Comparison of ENCODE assay signal across 8 cellular contexts in genomic region chr2:19955544-19956422, GRCh38.
DNase-seq lines count a peak whose midpoint lies in the region; ATAC-seq, FAIRE-seq and TF ChIP-seq lines count a peak whose summit lies in the region.

No MANE protein-coding gene starts in this region.

- peak; percentile 98 for FAIRE-seq in A204.1 (lab: Jason Lieb, UNC)
- FAIRE-seq in islet of Langerhans (lab: Jason Lieb, UNC): peak; percentile 94

- H3K4me3 ChIP-seq in cardiac fibroblast (replicated peaks in 1 of 2; ENCODE audit: low read depth in 2 of 2, low read length in 2 of 2): no peak overlapping the region

- DNase-seq in NCI-H1694 (lab: John Stamatoyannopoulos, UW) (peak; percentile 62), T-helper 9 cell (peak; percentile 10), cardiac fibroblast (ENCODE audit: low read depth in 2 of 2) (peak; percentile 85 to 88)
- peak; percentile 15 for DNase-seq in stimulated activated CD4-positive, alpha-beta T cell treated with anti-CD3 and anti-CD28 coated beads, Interleukin-2, amount 100 ng/mL, for 4 hours (ENCODE audit: low read depth)

- TF ChIP-seq CTCF in GM12874 (IDR thresholded peaks at IDR 0.05; ENCODE audit: insufficient read depth, low read depth, low read length): peak; percentile 67
- peak; percentile 85 for TF ChIP-seq CTCF in cardiac fibroblast (IDR thresholded peaks at IDR 0.05; ENCODE audit: low read depth, low read length)

- ATAC-seq in HG02852 (IDR thresholded peaks at IDR 0.05; ENCODE audit: unreplicated experiment): peak; percentile 86

Comparison
In these comparisons a context has a peak if more than half of its experiments do, and no peak if none do; other contexts are left out.
1. DNase-seq: peak in every context shown above with its lines; median percentile 86 in cardiac fibroblast; 62 in NCI-H1694; 15 in stimulated activated CD4-positive, alpha-beta T cell treated with anti-CD3 and anti-CD28 coated beads, Interleukin-2, amount 100 ng/mL, for 4 hours; 10 in T-helper 9 cell.